In genomic region chr12:100716658-100716948, GRCh38 we compare ENCODE assay signal across 12 cellular contexts.
DNase-seq lines count a peak whose midpoint lies in the region; ATAC-seq and TF ChIP-seq lines count a peak whose summit lies in the region.
"Had no signal": no experiment of that assay in that cellular context is flagged by ENCODE, and none has a peak within 500 bp of the region (broad histone marks: within the 10 kb centered on the region; RNA-seq: fewer than 3 reads in every experiment).

No MANE protein-coding gene starts in this region.

- no peaks in the 10 kb centered on the region for H3K9me2 ChIP-seq in SK-N-SH

- DNase-seq in SK-N-SH (no peak), coronary artery (ENCODE audit: low spot score) (no peak), islet precursor cell (peak; percentile 82), type B pancreatic cell (ENCODE audit: extremely low spot score, unreplicated experiment) (no peak), NCI-H2227 treated with DMSO at 0.1 percent for 48 hours (lab: John Stamatoyannopoulos, UW) (no peak), H4 (ENCODE audit: low spot score) (no peak)
- no peak for DNase-seq in stimulated activated CD4-positive, alpha-beta T cell treated with anti-CD3 and anti-CD28 coated beads, Interleukin-4, amount 100 ng/mL, for 24 hours
- DNase-seq: activated T-cell treated with anti-CD3 and anti-CD28 coated beads, Interleukin-2, amount 50 U/mL, for 1 hour; gastrocnemius medialis had no signal

- H3K9me3 Mint-ChIP-seq in type B pancreatic cell, result no peaks in the 10 kb centered on the region

- H3K4me3 ChIP-seq in SK-N-SH (ENCODE audit: low read depth in 2 of 2, low read length in 1 of 2) (peak overlapping the region; percentile 56 to 60; a peak in 3 of 4 replicates), coronary artery (peak overlapping the region; percentile 67)
- H3K4me3 ChIP-seq: mucosa of descending colon had no signal

- peaks cover 61% of the 10 kb centered on the region for H3K27me3 Mint-ChIP-seq in type B pancreatic cell

- POLR2A ChIA-PET in SK-N-SH (lab: Yijun Ruan, JAX), result no interaction called here

- H3K36me3 Mint-ChIP-seq in type B pancreatic cell, result no peaks in the 10 kb centered on the region

- ATAC-seq in SK-N-SH treated with all-trans-retinoic acid at 6 μM for 48 hours, result no peak
- ATAC-seq: gastrocnemius medialis had no signal

- TF ChIP-seq CTCF in SK-N-SH (IDR thresholded peaks at IDR 0.05) (no peak), coronary artery (IDR thresholded peaks at IDR 0.05) (no peak), type B pancreatic cell (conservative IDR thresholded peaks at IDR 0.05) (no peak)

- no peaks in the 10 kb centered on the region; the same call in none of the 2 replicates for H3K27me3 ChIP-seq in SK-N-SH (ENCODE audit: insufficient read depth)

- H3K4me1 ChIP-seq in SK-N-SH (ENCODE audit: control insufficient read depth in 1 of 2, insufficient read depth in 2 of 2, low read depth in 1 of 2, low read length in 1 of 2), result no peaks in the 10 kb centered on the region
- H3K4me1 ChIP-seq: gastrocnemius medialis had no signal

- H3F3A ChIP-seq in SK-N-SH (replicated peaks; ENCODE audit: insufficient read depth), result peaks cover 7% of the 10 kb centered on the region

- TF ChIP-seq RAD21 in SK-N-SH (IDR thresholded peaks at IDR 0.05; ENCODE audit: low read length), result no peak

- H3K27ac Mint-ChIP-seq in type B pancreatic cell, result no peak overlapping the region

- H3K4me3 Mint-ChIP-seq in type B pancreatic cell, result peak overlapping the region; percentile 83

- no peaks in the 10 kb centered on the region for H3K9me3 ChIP-seq in SK-N-SH
- H3K9me3 ChIP-seq: gastrocnemius medialis, mucosa of descending colon had no signal

- no peak overlapping the region for H3K9ac ChIP-seq in SK-N-SH
- H3K9ac ChIP-seq: KMS-11 had no signal

- H3K27ac ChIP-seq in SK-N-SH (ENCODE audit: low read depth in 2 of 2, low read length in 1 of 2) (peak overlapping the region in 1 of 2 experiments; percentile 83; a peak in 1 of 4 replicates), coronary artery (no peak overlapping the region)
- H3K27ac ChIP-seq: gastrocnemius medialis, KMS-11 had no signal

- WGBS in SK-N-SH (ENCODE audit: low lambda C conversion rate), result 89% methylated on average over 11 of the region's 11 CpGs

- H4K20me1 ChIP-seq in SK-N-SH (ENCODE audit: insufficient read depth), result no peaks in the 10 kb centered on the region

- H3K4me2 ChIP-seq in SK-N-SH, result peak overlapping the region; percentile 76; the same call in 1 of the 2 replicates
- H3K4me2 ChIP-seq: KMS-11 had no signal

- no peak for TF ChIP-seq EP300 in SK-N-SH (IDR thresholded peaks at IDR 0.05; ENCODE audit: borderline replicate concordance in 1 of 2, low read depth in 1 of 2, low read length in 1 of 2)

- peak overlapping the region; percentile 85; the same call in 1 of the 2 replicates for H2AFZ ChIP-seq in SK-N-SH (ENCODE audit: low read depth)

- H3K4me1 Mint-ChIP-seq in type B pancreatic cell (ENCODE audit: unreplicated experiment), result peaks cover 14% of the 10 kb centered on the region

- CTCF ChIA-PET in SK-N-SH (lab: Yijun Ruan, JAX), result interaction anchor here (1.3 to 1.6 kb wide), 2 partner anchors 25 to 369 kb away, joined by 3 to 4 read pairs; no protein-coding TSS in a partner anchor

- H3K36me3 ChIP-seq in SK-N-SH (replicated peaks in 1 of 2; ENCODE audit: control insufficient read depth in 1 of 2, insufficient read depth in 2 of 2, low read length in 1 of 2), result no peaks in the 10 kb centered on the region
- H3K36me3 ChIP-seq: gastrocnemius medialis had no signal

- H3K79me2 ChIP-seq in SK-N-SH (ENCODE audit: insufficient read depth), result peaks cover 31% of the 10 kb centered on the region

TF ChIP-seq in SK-N-SH, 30 proteins besides CTCF, POLR2A, EP300 and RAD21:
- no peak for TF ChIP-seq ELF1 (IDR thresholded peaks at IDR 0.05)
- no peak for TF ChIP-seq RFX5 (IDR thresholded peaks at IDR 0.05; ENCODE audit: low read length)
- no peak for TF ChIP-seq CHD2 (IDR thresholded peaks at IDR 0.05; ENCODE audit: low read length, partially characterized antibody)
- TF ChIP-seq NFIC (IDR thresholded peaks at IDR 0.05; ENCODE audit: borderline replicate concordance), result no peak
- no peak for TF ChIP-seq MAX (IDR thresholded peaks at IDR 0.05; ENCODE audit: low read depth)
- no peak for TF ChIP-seq YY1 (IDR thresholded peaks at IDR 0.05; ENCODE audit: low read depth)

TF ChIP-seq in SK-N-SH treated with all-trans-retinoic acid at 6 μM for 48 hours, 23 proteins besides CTCF, POLR2A, EP300 and RAD21:
- TF ChIP-seq PPARA (CRISPR knock-in tag; IDR thresholded peaks at IDR 0.05; ENCODE audit: borderline replicate concordance) (no peak), TCF4 (CRISPR knock-in tag; IDR thresholded peaks at IDR 0.05; ENCODE audit: borderline replicate concordance) (no peak), GLIS3 (CRISPR knock-in tag; IDR thresholded peaks at IDR 0.05) (no peak), ZNF565 (CRISPR knock-in tag; conservative IDR thresholded peaks at IDR 0.05; ENCODE audit: low read depth) (no peak), OSR1 (CRISPR knock-in tag; IDR thresholded peaks at IDR 0.05) (no peak), ZNF70 (CRISPR knock-in tag; IDR thresholded peaks at IDR 0.05) (no peak), RARB (CRISPR knock-in tag; IDR thresholded peaks at IDR 0.05) (no peak), CSDC2 (CRISPR knock-in tag; IDR thresholded peaks at IDR 0.05) (no peak), ARNTL (CRISPR knock-in tag; IDR thresholded peaks at IDR 0.05; ENCODE audit: borderline replicate concordance, low read depth) (no peak), TOX (CRISPR knock-in tag; IDR thresholded peaks at IDR 0.05; ENCODE audit: borderline replicate concordance) (no peak), ESRRG (CRISPR knock-in tag; IDR thresholded peaks at IDR 0.05) (no peak), ZC3H10 (CRISPR knock-in tag; IDR thresholded peaks at IDR 0.05) (no peak), SNAI2 (CRISPR knock-in tag; IDR thresholded peaks at IDR 0.05) (no peak), ZFP3 (CRISPR knock-in tag; IDR thresholded peaks at IDR 0.05) (no peak), ZFP30 (CRISPR knock-in tag; IDR thresholded peaks at IDR 0.05) (no peak)
- TF ChIP-seq, protein P1, sequence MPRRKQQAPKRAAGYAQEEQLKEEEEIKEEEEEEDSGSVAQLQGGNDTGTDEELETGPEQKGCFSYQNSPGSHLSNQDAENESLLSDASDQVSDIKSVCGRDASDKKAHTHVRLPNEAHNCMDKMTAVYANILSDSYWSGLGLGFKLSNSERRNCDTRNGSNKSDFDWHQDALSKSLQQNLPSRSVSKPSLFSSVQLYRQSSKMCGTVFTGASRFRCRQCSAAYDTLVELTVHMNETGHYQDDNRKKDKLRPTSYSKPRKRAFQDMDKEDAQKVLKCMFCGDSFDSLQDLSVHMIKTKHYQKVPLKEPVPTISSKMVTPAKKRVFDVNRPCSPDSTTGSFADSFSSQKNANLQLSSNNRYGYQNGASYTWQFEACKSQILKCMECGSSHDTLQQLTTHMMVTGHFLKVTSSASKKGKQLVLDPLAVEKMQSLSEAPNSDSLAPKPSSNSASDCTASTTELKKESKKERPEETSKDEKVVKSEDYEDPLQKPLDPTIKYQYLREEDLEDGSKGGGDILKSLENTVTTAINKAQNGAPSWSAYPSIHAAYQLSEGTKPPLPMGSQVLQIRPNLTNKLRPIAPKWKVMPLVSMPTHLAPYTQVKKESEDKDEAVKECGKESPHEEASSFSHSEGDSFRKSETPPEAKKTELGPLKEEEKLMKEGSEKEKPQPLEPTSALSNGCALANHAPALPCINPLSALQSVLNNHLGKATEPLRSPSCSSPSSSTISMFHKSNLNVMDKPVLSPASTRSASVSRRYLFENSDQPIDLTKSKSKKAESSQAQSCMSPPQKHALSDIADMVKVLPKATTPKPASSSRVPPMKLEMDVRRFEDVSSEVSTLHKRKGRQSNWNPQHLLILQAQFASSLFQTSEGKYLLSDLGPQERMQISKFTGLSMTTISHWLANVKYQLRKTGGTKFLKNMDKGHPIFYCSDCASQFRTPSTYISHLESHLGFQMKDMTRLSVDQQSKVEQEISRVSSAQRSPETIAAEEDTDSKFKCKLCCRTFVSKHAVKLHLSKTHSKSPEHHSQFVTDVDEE (CRISPR knock-in tag; IDR thresholded peaks at IDR 0.05), result no peak
- TF ChIP-seq, protein P2, sequence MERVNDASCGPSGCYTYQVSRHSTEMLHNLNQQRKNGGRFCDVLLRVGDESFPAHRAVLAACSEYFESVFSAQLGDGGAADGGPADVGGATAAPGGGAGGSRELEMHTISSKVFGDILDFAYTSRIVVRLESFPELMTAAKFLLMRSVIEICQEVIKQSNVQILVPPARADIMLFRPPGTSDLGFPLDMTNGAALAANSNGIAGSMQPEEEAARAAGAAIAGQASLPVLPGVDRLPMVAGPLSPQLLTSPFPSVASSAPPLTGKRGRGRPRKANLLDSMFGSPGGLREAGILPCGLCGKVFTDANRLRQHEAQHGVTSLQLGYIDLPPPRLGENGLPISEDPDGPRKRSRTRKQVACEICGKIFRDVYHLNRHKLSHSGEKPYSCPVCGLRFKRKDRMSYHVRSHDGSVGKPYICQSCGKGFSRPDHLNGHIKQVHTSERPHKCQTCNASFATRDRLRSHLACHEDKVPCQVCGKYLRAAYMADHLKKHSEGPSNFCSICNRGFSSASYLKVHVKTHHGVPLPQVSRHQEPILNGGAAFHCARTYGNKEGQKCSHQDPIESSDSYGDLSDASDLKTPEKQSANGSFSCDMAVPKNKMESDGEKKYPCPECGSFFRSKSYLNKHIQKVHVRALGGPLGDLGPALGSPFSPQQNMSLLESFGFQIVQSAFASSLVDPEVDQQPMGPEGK (CRISPR knock-in tag; IDR thresholded peaks at IDR 0.05; ENCODE audit: borderline replicate concordance), result no peak
- TF ChIP-seq, protein P3, sequence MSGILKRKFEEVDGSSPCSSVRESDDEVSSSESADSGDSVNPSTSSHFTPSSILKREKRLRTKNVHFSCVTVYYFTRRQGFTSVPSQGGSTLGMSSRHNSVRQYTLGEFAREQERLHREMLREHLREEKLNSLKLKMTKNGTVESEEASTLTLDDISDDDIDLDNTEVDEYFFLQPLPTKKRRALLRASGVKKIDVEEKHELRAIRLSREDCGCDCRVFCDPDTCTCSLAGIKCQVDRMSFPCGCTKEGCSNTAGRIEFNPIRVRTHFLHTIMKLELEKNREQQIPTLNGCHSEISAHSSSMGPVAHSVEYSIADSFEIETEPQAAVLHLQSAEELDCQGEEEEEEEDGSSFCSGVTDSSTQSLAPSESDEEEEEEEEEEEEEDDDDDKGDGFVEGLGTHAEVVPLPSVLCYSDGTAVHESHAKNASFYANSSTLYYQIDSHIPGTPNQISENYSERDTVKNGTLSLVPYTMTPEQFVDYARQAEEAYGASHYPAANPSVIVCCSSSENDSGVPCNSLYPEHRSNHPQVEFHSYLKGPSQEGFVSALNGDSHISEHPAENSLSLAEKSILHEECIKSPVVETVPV (CRISPR knock-in tag; IDR thresholded peaks at IDR 0.05), result no peak
TF ChIP-seq in SK-N-SH treated with all-trans-retinoic acid at 6 μM for 48 hours: peak in this region for 0.
